Comparison of ENCODE assay signal across 9 cellular contexts in genomic region chr11:104992781-104993180, GRCh38. TPM values are rescaled to one million over a fixed set of nuclear protein-coding genes. Genes with fewer than 3 reads are reported as not detected.
"Had no signal": no experiment of that assay in that cellular context is flagged by ENCODE, and none has a peak within 500 bp of the region (broad histone marks: within the 10 kb centered on the region; RNA-seq: fewer than 3 reads in every experiment).

No MANE protein-coding gene starts in this region.

- FAIRE-seq: G401.6, GM12878, GM12891, GM12892, GM18507, GM19239 had no signal

- H3K4me3 ChIP-seq: GM12878 had no signal

- DNase-seq: GDM1, GF-D8 had no signal

- ATAC-seq: GM12878 had no signal

RNA-seq across cellular contexts. Expression of gene CASP5, which starts 30.2 kb away (rescaled TPM):
- total RNA-seq: G401, GM12878 had no signal
- polyA plus RNA-seq: GM12878 had no signal

RNA-seq across cellular contexts. Expression of gene CASP1, which starts 42.2 kb away (rescaled TPM):
- total RNA-seq: G401 had no signal

RNA-seq across cellular contexts. Expression of gene CARD16, which starts 52.4 kb away (rescaled TPM):
- total RNA-seq: G401 had no signal
